In genomic region chr10:97518601-97519043, GRCh38 we compare ENCODE assay signal across 12 cellular contexts. TPM values are rescaled to one million over a fixed set of nuclear protein-coding genes. Genes with fewer than 3 reads are reported as not detected.
A peak's percentile ranks its signal among the peaks of the same experiment; 100 is the strongest.
DNase-seq lines count a peak whose midpoint lies in the region; ATAC-seq and TF ChIP-seq lines count a peak whose summit lies in the region.
"Had no signal": no experiment of that assay in that cellular context is flagged by ENCODE, and none has a peak within 500 bp of the region (broad histone marks: within the 10 kb centered on the region; RNA-seq: fewer than 3 reads in every experiment).

No MANE protein-coding gene starts in this region.

- peaks cover 57% of the 10 kb centered on the region for H3K79me2 ChIP-seq in GM23338 (replicated peaks; ENCODE audit: insufficient read depth)

- no peaks in the 10 kb centered on the region for H3K36me3 Mint-ChIP-seq in GM23338 (ENCODE audit: low read depth)
- no peaks in the 10 kb centered on the region for H3K36me3 Mint-ChIP-seq in activated T-helper 17 cell treated with anti-CD3 and anti-CD28 coated beads, Interleukin-2, amount 50 U/mL, for 72 hours (ENCODE audit: low read depth)
- H3K36me3 Mint-ChIP-seq in naive thymus-derived CD4-positive, alpha-beta T cell, result no peaks in the 10 kb centered on the region

- H3K4me1 ChIP-seq in GM23338 (ENCODE audit: insufficient read depth) (peaks cover 30% of the 10 kb centered on the region), sigmoid colon (peaks cover 0 to 15% (median 12%) of the 10 kb centered on the region in 4 donors)
- H3K4me1 ChIP-seq in naive thymus-derived CD4-positive, alpha-beta T cell (ENCODE audit: control insufficient read depth in 2 of 2, insufficient read depth in 2 of 2, low read length in 2 of 2), result no peaks in the 10 kb centered on the region

- H3K9me3 ChIP-seq in sigmoid colon, result no peaks in the 10 kb centered on the region
- no peaks in the 10 kb centered on the region for H3K9me3 ChIP-seq in naive thymus-derived CD4-positive, alpha-beta T cell (ENCODE audit: control insufficient read depth in 2 of 3, low read length in 3 of 3)
- H3K9me3 ChIP-seq: HAP-1 had no signal

- DNase-seq in GM23338 (ENCODE audit: low spot score) (no peak), fibroblast of villous mesenchyme (ENCODE audit: low read depth) (peak; percentile 30), sigmoid colon (no peak), NCI-H1930 (lab: John Stamatoyannopoulos, UW) (no peak), pons (ENCODE audit: low spot score) (no peak)
- DNase-seq in activated T-cell treated with anti-CD3 and anti-CD28 coated beads, Interleukin-2, amount 50 U/mL, for 48 hours, result no peak
- DNase-seq in naive thymus-derived CD4-positive, alpha-beta T cell, result no peak
- DNase-seq: effector memory CD8-positive, alpha-beta T cell; OCI-M1; small intestine had no signal

- intact Hi-C loops in sigmoid colon (cut with DNase I), result no loop called here
- intact Hi-C loops in naive thymus-derived CD4-positive, alpha-beta T cell (cut with micrococcal nuclease), result no loop called here

- H3K9me2 ChIP-seq in GM23338 (ENCODE audit: insufficient read depth), result no peaks in the 10 kb centered on the region

- H3K27me3 ChIP-seq in GM23338 (ENCODE audit: insufficient read depth) (no peaks in the 10 kb centered on the region), sigmoid colon (no peaks in the 10 kb centered on the region)
- no peaks in the 10 kb centered on the region for H3K27me3 ChIP-seq in naive thymus-derived CD4-positive, alpha-beta T cell (ENCODE audit: control insufficient read depth in 2 of 2, insufficient read depth in 2 of 2, low read length in 2 of 2)

- WGBS in sigmoid colon, 2 donors, result 44 to 52% methylated on average over 3 of the region's 3 CpGs

- no peak overlapping the region for H3K4me3 ChIP-seq in GM23338
- no peak overlapping the region for H3K4me3 ChIP-seq in fibroblast of villous mesenchyme (ENCODE audit: low read depth, low read length)
- H3K4me3 ChIP-seq in sigmoid colon, result no peak overlapping the region
- H3K4me3 ChIP-seq in naive thymus-derived CD4-positive, alpha-beta T cell (ENCODE audit: low read length), result no peak overlapping the region
- H3K4me3 ChIP-seq: HAP-1 had no signal

- TF ChIP-seq POLR2A in sigmoid colon (IDR thresholded peaks at IDR 0.05), result no peak

- H3K9me3 Mint-ChIP-seq in GM23338, result no peaks in the 10 kb centered on the region
- H3K9me3 Mint-ChIP-seq in activated T-helper 17 cell treated with anti-CD3 and anti-CD28 coated beads, Interleukin-2, amount 50 U/mL, for 72 hours, result no peaks in the 10 kb centered on the region
- no peaks in the 10 kb centered on the region for H3K9me3 Mint-ChIP-seq in naive thymus-derived CD4-positive, alpha-beta T cell
- H3K9me3 Mint-ChIP-seq: effector memory CD8-positive, alpha-beta T cell had no signal

- 0 out of 2 replicates have a peak overlapping the region, but pooled peaks have one; percentile 48 for H3K4me2 ChIP-seq in GM23338

- ATAC-seq in GM23338, result no peak
- no peak for ATAC-seq in activated T-helper 17 cell treated with anti-CD3 and anti-CD28 coated beads, Interleukin-2, amount 50 U/mL, for 72 hours (replicated peaks)
- ATAC-seq in naive thymus-derived CD4-positive, alpha-beta T cell, result no peak
- ATAC-seq: effector memory CD8-positive, alpha-beta T cell had no signal

- POLR2A ChIA-PET in naive thymus-derived CD4-positive, alpha-beta T cell (lab: Charles Lee), result no interaction called here

- CTCF ChIA-PET in naive thymus-derived CD4-positive, alpha-beta T cell (lab: Charles Lee), result no interaction called here

- H2AFZ ChIP-seq in GM23338, result no peak overlapping the region

- no peaks in the 10 kb centered on the region for H3F3A ChIP-seq in GM23338 (replicated peaks; ENCODE audit: low read depth)

- H3K27ac Mint-ChIP-seq in GM23338, result peak overlapping the region; percentile 19
- H3K27ac Mint-ChIP-seq in activated T-helper 17 cell treated with anti-CD3 and anti-CD28 coated beads, Interleukin-2, amount 50 U/mL, for 72 hours, result peak overlapping the region; percentile 3
- no peak overlapping the region for H3K27ac Mint-ChIP-seq in naive thymus-derived CD4-positive, alpha-beta T cell

- TF ChIP-seq CTCF in GM23338 (conservative IDR thresholded peaks at IDR 0.05; ENCODE audit: low read depth in 2 of 2) (no peak), fibroblast of villous mesenchyme (IDR thresholded peaks at IDR 0.05; ENCODE audit: insufficient read depth, low read depth, low read length) (no peak), sigmoid colon (IDR thresholded peaks at IDR 0.05) (no peak)

- H3K27ac ChIP-seq in GM23338 (ENCODE audit: low read depth) (no peak overlapping the region), sigmoid colon (peak overlapping the region in 3 of 4 donors; percentile 9 to 47 (median 18))
- no peak overlapping the region for H3K27ac ChIP-seq in naive thymus-derived CD4-positive, alpha-beta T cell (ENCODE audit: low read depth, low read length)

- H3K4me1 Mint-ChIP-seq in GM23338, result peaks cover 40% of the 10 kb centered on the region
- H3K4me1 Mint-ChIP-seq in activated T-helper 17 cell treated with anti-CD3 and anti-CD28 coated beads, Interleukin-2, amount 50 U/mL, for 72 hours, result no peaks in the 10 kb centered on the region
- peaks cover 0 to 6% (median 0%) of the 10 kb centered on the region in 7 donors for H3K4me1 Mint-ChIP-seq in naive thymus-derived CD4-positive, alpha-beta T cell

- H3K36me3 ChIP-seq in GM23338 (ENCODE audit: insufficient read depth) (no peaks in the 10 kb centered on the region), sigmoid colon (no peaks in the 10 kb centered on the region)
- H3K36me3 ChIP-seq in naive thymus-derived CD4-positive, alpha-beta T cell (ENCODE audit: control insufficient read depth in 2 of 3, insufficient read depth in 3 of 3, low read length in 3 of 3), result no peaks in the 10 kb centered on the region
- H3K36me3 ChIP-seq: HAP-1 had no signal

- no peak for TF ChIP-seq EP300 in sigmoid colon (IDR thresholded peaks at IDR 0.05)

- no peak overlapping the region; the same call in 2 of the 3 replicates for H3K4me3 Mint-ChIP-seq in GM23338
- no peak overlapping the region for H3K4me3 Mint-ChIP-seq in activated T-helper 17 cell treated with anti-CD3 and anti-CD28 coated beads, Interleukin-2, amount 50 U/mL, for 72 hours
- H3K4me3 Mint-ChIP-seq in naive thymus-derived CD4-positive, alpha-beta T cell, result no peak overlapping the region
- H3K4me3 Mint-ChIP-seq: effector memory CD8-positive, alpha-beta T cell had no signal

- peaks cover 12% of the 10 kb centered on the region for H3K27me3 Mint-ChIP-seq in GM23338 (ENCODE audit: insufficient read depth, low read depth, poor library complexity)
- H3K27me3 Mint-ChIP-seq in activated T-helper 17 cell treated with anti-CD3 and anti-CD28 coated beads, Interleukin-2, amount 50 U/mL, for 72 hours, result peaks cover 4% of the 10 kb centered on the region
- H3K27me3 Mint-ChIP-seq in naive thymus-derived CD4-positive, alpha-beta T cell, result peaks cover 0 to 18% (median 0%) of the 10 kb centered on the region in 5 donors

- H4K20me1 ChIP-seq in GM23338 (replicated peaks; ENCODE audit: insufficient read depth), result peaks cover 19% of the 10 kb centered on the region

RNA-seq across cellular contexts. Expression of gene UBTD1, which starts 19.9 kb away (rescaled TPM):
- total RNA-seq in GM23338 (2014; rRNA removed; shearing (Covaris generic)), result 21.5 and 29.0 TPM in 2 replicates
- polyA plus RNA-seq in GM23338 (2016; fragmentation: Nextera tagmentation; extraction: Ambion mirVana) (17.3 and 20.4 TPM in 2 replicates), sigmoid colon (1 to 10 TPM; 2.3 to 5.9 (median 5.4) TPM)
- total RNA-seq in activated T-helper 17 cell treated with anti-CD3 and anti-CD28 coated beads, Interleukin-2, amount 50 U/mL, for 72 hours, result 1 to 10 TPM; 1.7 to 2.1 TPM
- total RNA-seq in fibroblast of villous mesenchyme (30.2 and 30.3 TPM in 2 replicates), sigmoid colon (1 to 10 TPM; 4.3 to 7.9 (median 7.4) TPM)
- 1 to 10 TPM in 4 of 5 experiments, under 1 TPM in 1; 0.94 to 4.2 (median 2.1) TPM for total RNA-seq in naive thymus-derived CD4-positive, alpha-beta T cell
- polyA plus RNA-seq in naive thymus-derived CD4-positive, alpha-beta T cell, result 1 to 10 TPM; 1.2 to 2.9 TPM

RNA-seq across cellular contexts. Expression of gene MMS19, which starts 20.4 kb away (rescaled TPM):
- total RNA-seq in GM23338 (2014; rRNA removed; shearing (Covaris generic)), result 221 and 252 TPM in 2 replicates
- polyA plus RNA-seq in GM23338 (2016; fragmentation: Nextera tagmentation; extraction: Ambion mirVana), result 74.7 and 81.5 TPM in 2 replicates
- total RNA-seq in activated T-helper 17 cell treated with anti-CD3 and anti-CD28 coated beads, Interleukin-2, amount 50 U/mL, for 72 hours, result 10 to 100 TPM; 89.3 to 90.5 TPM
- total RNA-seq in fibroblast of villous mesenchyme, result 64.1 and 82.0 TPM in 2 replicates
- 10 to 100 TPM; 37.9 to 79.8 (median 57.9) TPM for total RNA-seq in sigmoid colon
- polyA plus RNA-seq in sigmoid colon, result 10 to 100 TPM; 29.4 to 48.9 (median 34.2) TPM
- 100 to 1,000 TPM in 2 of 5 experiments, 10 to 100 TPM in 3; 68.7 to 113 (median 87.9) TPM for total RNA-seq in naive thymus-derived CD4-positive, alpha-beta T cell
- 10 to 100 TPM; 37.4 to 59.0 TPM for polyA plus RNA-seq in naive thymus-derived CD4-positive, alpha-beta T cell

RNA-seq across cellular contexts. Expression of gene ANKRD2, which starts 54.0 kb away (rescaled TPM):
- total RNA-seq in GM23338 (2014; rRNA removed; shearing (Covaris generic)), result not detected in 2 replicates
- polyA plus RNA-seq in GM23338 (2016; fragmentation: Nextera tagmentation; extraction: Ambion mirVana), result not detected in 2 replicates
- not detected for total RNA-seq in activated T-helper 17 cell treated with anti-CD3 and anti-CD28 coated beads, Interleukin-2, amount 50 U/mL, for 72 hours
- 0.32 and 0.86 TPM in 2 replicates for total RNA-seq in fibroblast of villous mesenchyme
- under 1 TPM in 1 of 4 donors, not detected in 3; 0.49 TPM for total RNA-seq in sigmoid colon
- polyA plus RNA-seq in sigmoid colon, result 1 to 10 TPM in 1 of 3 donors, under 1 TPM in 1, not detected in 1; 0.31 to 1.2 TPM
- under 1 TPM in 1 of 5 experiments, not detected in 4; 0.22 TPM for total RNA-seq in naive thymus-derived CD4-positive, alpha-beta T cell
- not detected for polyA plus RNA-seq in naive thymus-derived CD4-positive, alpha-beta T cell

Comparison
In these comparisons a context has a peak if more than half of its experiments do, and no peak if none do; other contexts are left out.
1. H3K27ac ChIP-seq: peak in sigmoid colon (3 of 4); none in GM23338 (single experiment) and naive thymus-derived CD4-positive, alpha-beta T cell (single experiment).
2. H3K27ac Mint-ChIP-seq: peak in GM23338 (single experiment) and activated T-helper 17 cell treated with anti-CD3 and anti-CD28 coated beads, Interleukin-2, amount 50 U/mL, for 72 hours (single experiment); none in naive thymus-derived CD4-positive, alpha-beta T cell (0 of 9).